In the genomic region with DNA sequence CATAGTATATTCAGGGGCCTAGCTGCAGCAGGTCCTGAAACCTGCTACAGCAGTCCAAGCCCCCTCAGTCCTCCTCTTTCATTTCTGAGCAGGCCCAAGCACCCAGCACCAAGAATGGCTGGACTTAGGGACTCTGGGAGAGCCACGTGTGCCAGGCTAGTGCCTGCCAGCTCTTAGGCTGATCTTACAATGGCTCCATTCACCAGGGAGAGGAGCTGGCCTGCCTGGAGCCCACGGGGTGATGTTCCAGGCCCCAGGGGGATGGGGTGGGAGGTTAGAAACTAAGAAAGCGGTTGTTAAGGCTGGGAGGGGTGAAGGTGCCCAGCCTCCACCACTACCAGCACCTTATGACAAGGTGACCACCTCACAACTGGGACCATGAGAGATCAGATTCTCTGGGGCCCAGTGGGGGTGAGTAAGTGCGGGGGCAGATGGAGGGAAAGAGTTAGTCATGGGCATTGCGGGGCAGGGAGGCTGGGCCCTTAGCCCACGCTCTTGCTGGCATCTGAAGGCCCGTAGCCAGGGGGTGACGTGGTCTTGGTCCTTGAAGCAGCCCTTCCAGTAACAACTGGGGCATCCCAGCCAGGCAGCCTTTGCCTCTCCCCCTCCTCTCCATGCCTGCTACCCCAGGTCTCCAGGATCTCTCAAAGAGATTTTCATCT, we compare ENCODE assay signal across 11 cellular contexts. TPM values are rescaled to one million over a fixed set of nuclear protein-coding genes. Genes with fewer than 3 reads are reported as not detected.
A peak's percentile ranks its signal among the peaks of the same experiment; 100 is the strongest.
DNase-seq lines count a peak whose midpoint lies in the region; ATAC-seq and TF ChIP-seq lines count a peak whose summit lies in the region.
"Had no signal": no experiment of that assay in that cellular context is flagged by ENCODE, and none has a peak within 500 bp of the region (broad histone marks: within the 10 kb centered on the region; RNA-seq: fewer than 3 reads in every experiment).

No MANE protein-coding gene starts in this region.

- H2AFZ ChIP-seq in HCT116 (ENCODE audit: low read depth, low read length, poor library complexity, severe bottlenecking), result peak overlapping the region; percentile 4

- TF ChIP-seq CTCF in HCT116 (IDR thresholded peaks at IDR 0.05 in 2 of 3, conservative IDR thresholded peaks at IDR 0.05 in 1 of 3; ENCODE audit: borderline replicate concordance in 1 of 3, insufficient read depth in 1 of 3, low read depth in 2 of 3, low read length in 2 of 3) (no peak), fibroblast of pulmonary artery (IDR thresholded peaks at IDR 0.05; ENCODE audit: low read length, missing control alignments) (no peak), BE2C (IDR thresholded peaks at IDR 0.05; ENCODE audit: low read depth, low read length) (no peak)

- CTCF ChIA-PET in HCT116 (lab: Charles Lee), result no interaction called here

- no peaks in the 10 kb centered on the region for H3K9me2 ChIP-seq in HCT116 (ENCODE audit: insufficient read depth)

- POLR2A ChIA-PET in HCT116 (lab: Charles Lee), result interaction anchor here (1.0 to 1.3 kb wide), 2 partner anchors 10 to 30 kb away, joined by 3 to 4 read pairs; a partner anchor contains a TSS

- H3K27me3 ChIP-seq in HCT116 (ENCODE audit: insufficient read depth, low read length) (no peaks in the 10 kb centered on the region), BE2C (no peaks in the 10 kb centered on the region)
- H3K27me3 ChIP-seq: gastroesophageal sphincter had no signal

- DNase-seq in HCT116 (ENCODE audit: low read depth, low spot score), result no peak
- DNase-seq in activated T-cell treated with anti-CD3 and anti-CD28 coated beads, Interleukin-2, amount 50 U/mL, for 4 hours, result no peak
- DNase-seq in fibroblast of pulmonary artery (ENCODE audit: low read depth), result peak; percentile 66
- peak; percentile 14 to 22 for DNase-seq in stimulated activated CD4-positive, alpha-beta T cell treated with anti-CD3 and anti-CD28 coated beads, Interleukin-2, amount 100 ng/mL, for 24 hours
- DNase-seq in ACHN, result no peak
- DNase-seq in NAMALWA (ENCODE audit: low spot score), result no peak
- DNase-seq in NCI-H524 treated with DMSO at 0.1 percent for 48 hours (lab: John Stamatoyannopoulos, UW), result no peak
- DNase-seq in BE2C, result no peak
- DNase-seq: activated naive CD4-positive, alpha-beta T cell; NCI-H446 had no signal

- no peak overlapping the region for H3K9ac ChIP-seq in HCT116 (ENCODE audit: low read length)

- no peaks in the 10 kb centered on the region for H4K20me1 ChIP-seq in HCT116 (ENCODE audit: insufficient read depth)

- H3K36me3 Mint-ChIP-seq in activated T-cell treated with anti-CD3 and anti-CD28 coated beads, Interleukin-2, amount 50 U/mL, for 4 hours (ENCODE audit: insufficient read depth), result no peaks in the 10 kb centered on the region

- BruUV-seq in HCT116 (replicated peaks; lab: Mats Ljungman, UMichigan), result no TSS peak

- peaks cover 3% of the 10 kb centered on the region for H3K4me1 Mint-ChIP-seq in activated T-cell treated with anti-CD3 and anti-CD28 coated beads, Interleukin-2, amount 50 U/mL, for 4 hours (ENCODE audit: low read depth)

- TF ChIP-seq RAD21 in HCT116 (IDR thresholded peaks at IDR 0.05; ENCODE audit: low read depth), result no peak

- H3K4me3 ChIP-seq in HCT116 (replicated peaks in 1 of 2; ENCODE audit: low read depth in 1 of 2, low read length in 2 of 2) (no peak overlapping the region), fibroblast of pulmonary artery (replicated peaks; ENCODE audit: low read depth, low read length) (no peak overlapping the region), BE2C (ENCODE audit: low read depth, low read length) (no peak overlapping the region)
- H3K4me3 ChIP-seq: gastroesophageal sphincter had no signal

- no peaks in the 10 kb centered on the region for H3K79me2 ChIP-seq in HCT116 (ENCODE audit: insufficient read depth, low read length)

- no peak for TF ChIP-seq POLR2A in HCT116 (IDR thresholded peaks at IDR 0.05; ENCODE audit: borderline replicate concordance, extremely low read depth, insufficient read depth, insufficient read length)

- H3K36me3 ChIP-seq in HCT116 (ENCODE audit: control insufficient read depth in 1 of 2, insufficient read depth in 2 of 2, low read length in 2 of 2) (no peaks in the 10 kb centered on the region), BE2C (no peaks in the 10 kb centered on the region)
- H3K36me3 ChIP-seq: gastroesophageal sphincter had no signal

- no peaks in the 10 kb centered on the region for H3K9me3 Mint-ChIP-seq in activated T-cell treated with anti-CD3 and anti-CD28 coated beads, Interleukin-2, amount 50 U/mL, for 4 hours

- RAD21 ChIA-PET in HCT116 (lab: Charles Lee; ENCODE audit: low non-redundant PET in 1 of 2, low total read pairs in 2 of 2, uncharacterized antibody in 2 of 2, unreplicated experiment in 2 of 2), result no interaction called here

- H3K27me3 Mint-ChIP-seq in activated T-cell treated with anti-CD3 and anti-CD28 coated beads, Interleukin-2, amount 50 U/mL, for 4 hours (ENCODE audit: low read depth), result no peaks in the 10 kb centered on the region

- H3K9me3 ChIP-seq in HCT116 (ENCODE audit: control insufficient read depth in 1 of 2, insufficient read depth in 1 of 2, low read depth in 1 of 2, low read length in 2 of 2), result no peaks in the 10 kb centered on the region
- no peaks in the 10 kb centered on the region for H3K9me3 ChIP-seq in BE2C
- H3K9me3 ChIP-seq: gastroesophageal sphincter had no signal

- intact Hi-C loops in HCT116 (cut with micrococcal nuclease), result no loop called here

- peaks cover 23 to 59% of the 10 kb centered on the region in 2 experiments for H3K4me1 ChIP-seq in HCT116 (ENCODE audit: control insufficient read depth in 1 of 2, insufficient read depth in 2 of 2, low read length in 2 of 2)
- H3K4me1 ChIP-seq in BE2C, result no peaks in the 10 kb centered on the region

- in situ Hi-C loops in ACHN (cut with HindIII; ENCODE audit: low pct_ligation_motif_present, low pct_unique_long_range_greater_than_20kb, low sequenced_read_pairs), result no loop called here

- H3K27ac ChIP-seq in HCT116 (ENCODE audit: low read depth, low read length), result no peak overlapping the region

- H3K4me3 Mint-ChIP-seq in activated T-cell treated with anti-CD3 and anti-CD28 coated beads, Interleukin-2, amount 50 U/mL, for 4 hours, result no peak overlapping the region

- peak overlapping the region; percentile 28 for H3K4me2 ChIP-seq in HCT116 (ENCODE audit: low read length)

- no peak for ATAC-seq in HCT116
- ATAC-seq in activated T-cell treated with anti-CD3 and anti-CD28 coated beads, Interleukin-2, amount 50 U/mL, for 4 hours, result peak; percentile 27 to 41
- ATAC-seq: gastroesophageal sphincter had no signal

TF ChIP-seq in HCT116, 20 proteins besides CTCF, POLR2A, EP300 and RAD21:
- TF ChIP-seq ELF1 (IDR thresholded peaks at IDR 0.05; ENCODE audit: borderline replicate concordance, low read depth), result no peak
- peak; percentile 44; the same call in 1 of the 2 replicates for TF ChIP-seq JUND (IDR thresholded peaks at IDR 0.05)
- 0 out of 2 replicates have a peak, but pooled peaks have one; percentile 16 for TF ChIP-seq SP1 (IDR thresholded peaks at IDR 0.05; ENCODE audit: low read depth)
- peak; percentile 89 for TF ChIP-seq EGR1 (IDR thresholded peaks at IDR 0.05; ENCODE audit: low read depth)
- TF ChIP-seq FOSL1 (IDR thresholded peaks at IDR 0.05; ENCODE audit: low read depth), result peak; percentile 61
TF ChIP-seq in HCT116: peak in this region for 4.

RNA-seq across cellular contexts. Expression of a gene that starts 30.3 kb away (rescaled TPM):
- 77.2 TPM for total RNA-seq in HCT116 (2021; ENCODE audit: unreplicated experiment)
- polyA plus RNA-seq in HCT116 (2012), result 26.8 and 32.7 TPM in 2 replicates
- 10 to 100 TPM in 2 of 3 donors, 1 to 10 TPM in 1; 8.5 to 26.0 (median 12.3) TPM for total RNA-seq in activated T-cell treated with anti-CD3 and anti-CD28 coated beads, Interleukin-2, amount 50 U/mL, for 4 hours
- polyA plus RNA-seq in BE2C (2012; ENCODE audit: insufficient read depth, insufficient read length, low read depth), result 73.5 TPM

Comparison
In these comparisons a context has a peak if more than half of its experiments do, and no peak if none do; other contexts are left out.
1. DNase-seq: peak in fibroblast of pulmonary artery (single experiment) and stimulated activated CD4-positive, alpha-beta T cell treated with anti-CD3 and anti-CD28 coated beads, Interleukin-2, amount 100 ng/mL, for 24 hours (2 of 2); none in HCT116 (single experiment), activated T-cell treated with anti-CD3 and anti-CD28 coated beads, Interleukin-2, amount 50 U/mL, for 4 hours (single experiment), ACHN (single experiment), NAMALWA (single experiment), NCI-H524 treated with DMSO at 0.1 percent for 48 hours (single experiment) and BE2C (single experiment).